8 cellular contexts compared by ENCODE assay signal in genomic region chr7:99459087-99459486, GRCh38. TPM values are rescaled to one million over a fixed set of nuclear protein-coding genes. Genes with fewer than 3 reads are reported as not detected.
A peak's percentile ranks its signal among the peaks of the same experiment; 100 is the strongest.
DNase-seq lines count a peak whose midpoint lies in the region; ATAC-seq and TF ChIP-seq lines count a peak whose summit lies in the region.

No MANE protein-coding gene starts in this region.

- no peaks in the 10 kb centered on the region for H3K27me3 ChIP-seq in Panc1 (ENCODE audit: control insufficient read depth, insufficient read depth, low read length)

- no peak overlapping the region for H3K27ac ChIP-seq in Panc1 (ENCODE audit: low read length)

- peaks cover 11% of the 10 kb centered on the region for H3K36me3 Mint-ChIP-seq in chondrocyte (ENCODE audit: low read depth)

- ATAC-seq in Panc1 (0 out of 2 replicates have a peak, but pooled peaks have one; percentile 32), GM19324 (IDR thresholded peaks at IDR 0.05; ENCODE audit: low FRiP score, unreplicated experiment) (no peak), HG03025 (IDR thresholded peaks at IDR 0.05; ENCODE audit: low FRiP score, unreplicated experiment) (no peak)
- peak; percentile 63 for ATAC-seq in stimulated activated naive CD8-positive, alpha-beta T cell treated with anti-CD3 and anti-CD28 coated beads, Interleukin-15, Interleukin-2, amounts not matched to agents 100 U/mL and 50 U/mL, for 24 hours

- no peaks in the 10 kb centered on the region for H3K9me3 Mint-ChIP-seq in chondrocyte (ENCODE audit: low read depth)

- no peak for TF ChIP-seq CTCF in Panc1 (IDR thresholded peaks at IDR 0.05)
- peak; percentile 62 for TF ChIP-seq CTCF in chondrocyte (IDR thresholded peaks at IDR 0.05)

- peak; percentile 27 for DNase-seq in activated T-cell treated with anti-CD3 and anti-CD28 coated beads, Interleukin-2, amount 50 U/mL, for 1 hour
- no peak for DNase-seq in activated T-cell treated with anti-CD3 and anti-CD28 coated beads for 4 hours
- DNase-seq in Panc1 (ENCODE audit: low read depth, low spot score): no peak
- no peak for DNase-seq in chondrocyte (ENCODE audit: low spot score)
- DNase-seq in stimulated activated naive CD8-positive, alpha-beta T cell treated with anti-CD3 and anti-CD28 coated beads, Interleukin-15, Interleukin-2, amounts not matched to agents 100 U/mL and 50 U/mL, for 24 hours: no peak
- DNase-seq in NCI-H2029 treated with DMSO at 0.1 percent for 48 hours (lab: John Stamatoyannopoulos, UW): no peak

- CTCF ChIA-PET in Panc1 (lab: Charles Lee): no interaction called here

- H3K27ac Mint-ChIP-seq in chondrocyte (ENCODE audit: unreplicated experiment): peak overlapping the region; percentile 46

- peaks cover 11% of the 10 kb centered on the region for H3K36me3 ChIP-seq in Panc1 (ENCODE audit: control insufficient read depth, insufficient read depth, low read length)

- H3K27me3 Mint-ChIP-seq in chondrocyte (ENCODE audit: low read depth): no peaks in the 10 kb centered on the region

- in situ Hi-C loops in Panc1 (cut with HindIII; ENCODE audit: low pct_unique_long_range_greater_than_20kb, low sequenced_read_pairs): no loop called here

- POLR2A ChIA-PET in Panc1 (lab: Charles Lee): no interaction called here

- H3K4me3 Mint-ChIP-seq in chondrocyte (ENCODE audit: unreplicated experiment): no peak overlapping the region

- no peaks in the 10 kb centered on the region for H3K4me1 ChIP-seq in Panc1 (ENCODE audit: control insufficient read depth, insufficient read depth, low read length)

- intact Hi-C loops in Panc1 (cut with micrococcal nuclease; ENCODE audit: unreplicated experiment): no loop called here

- no TSS peak for BruUV-seq in Panc1 (replicated peaks; lab: Mats Ljungman, UMichigan)

- H3K9me3 ChIP-seq in Panc1 (ENCODE audit: control insufficient read depth, insufficient read depth, low read depth, low read length): no peaks in the 10 kb centered on the region

- peaks cover 15% of the 10 kb centered on the region for H3K4me1 Mint-ChIP-seq in chondrocyte (ENCODE audit: low read depth)

- H3K4me3 ChIP-seq in Panc1 (ENCODE audit: low read depth in 2 of 2, low read length in 2 of 2): no peak overlapping the region

RNA-seq across cellular contexts. Expression of gene ATP5MF, which starts 6.9 kb away (rescaled TPM):
- total RNA-seq in Panc1 (2021; ENCODE audit: unreplicated experiment) (476 TPM), chondrocyte (225 to 264 TPM (median 239 TPM) in 3 replicates)
- polyA plus RNA-seq in Panc1 (2012; ENCODE audit: insufficient read length): 765 TPM

RNA-seq across cellular contexts. Expression of gene ZNF789, which starts 13.6 kb away (rescaled TPM):
- total RNA-seq in Panc1 (2021; ENCODE audit: unreplicated experiment): 15.1 TPM
- 7.2 TPM for polyA plus RNA-seq in Panc1 (2012; ENCODE audit: insufficient read length)
- 7.3 to 15.2 TPM (median 10.0 TPM) in 3 replicates for total RNA-seq in chondrocyte

RNA-seq across cellular contexts. Expression of gene CPSF4, which starts 20.3 kb away (rescaled TPM):
- total RNA-seq in Panc1 (2021; ENCODE audit: unreplicated experiment): 57.0 TPM
- polyA plus RNA-seq in Panc1 (2012; ENCODE audit: insufficient read length): 44.8 TPM
- total RNA-seq in chondrocyte: 25.4 to 36.6 TPM (median 29.0 TPM) in 3 replicates

RNA-seq across cellular contexts. Expression of gene PTCD1, which starts 20.5 kb away (rescaled TPM):
- total RNA-seq in Panc1 (2021; ENCODE audit: unreplicated experiment): 15.0 TPM
- polyA plus RNA-seq in Panc1 (2012; ENCODE audit: insufficient read length): 13.8 TPM
- 4.4 to 5.8 TPM (median 5.4 TPM) in 3 replicates for total RNA-seq in chondrocyte

RNA-seq across cellular contexts. Expression of gene ZNF394, which starts 41.0 kb away (rescaled TPM):
- total RNA-seq in Panc1 (2021; ENCODE audit: unreplicated experiment): 20.0 TPM
- polyA plus RNA-seq in Panc1 (2012; ENCODE audit: insufficient read length): 14.4 TPM
- 13.9 to 21.2 TPM (median 15.7 TPM) in 3 replicates for total RNA-seq in chondrocyte

Comparison
In these comparisons a context has a peak if more than half of its experiments do, and no peak if none do; other contexts are left out.
1. ATAC-seq: peak in Panc1 (single experiment) and stimulated activated naive CD8-positive, alpha-beta T cell treated with anti-CD3 and anti-CD28 coated beads, Interleukin-15, Interleukin-2, amounts not matched to agents 100 U/mL and 50 U/mL, for 24 hours (single experiment); none in GM19324 (single experiment) and HG03025 (single experiment).